In genomic region chr11:47166368-47166767, GRCh38 we compare ENCODE assay signal across 2 cellular contexts.
TF ChIP-seq lines count a peak whose summit lies in the region.

No MANE protein-coding gene starts in this region.

TF ChIP-seq in HepG2, 621 proteins besides CTCF, POLR2A, EP300 and RAD21 (continues in another document):
- no peak for TF ChIP-seq CEBPG (CRISPR knock-in tag; IDR thresholded peaks at IDR 0.05)
- TF ChIP-seq ZNF343 (CRISPR knock-in tag; IDR thresholded peaks at IDR 0.05), result no peak
- no peak for TF ChIP-seq ZKSCAN5 (CRISPR knock-in tag; IDR thresholded peaks at IDR 0.05)
- no peak for TF ChIP-seq ZNF563 (CRISPR knock-in tag; IDR thresholded peaks at IDR 0.05)
- no peak for TF ChIP-seq DNMT3B (CRISPR knock-in tag; conservative IDR thresholded peaks at IDR 0.05)
- no peak for TF ChIP-seq KDM2A (CRISPR knock-in tag; IDR thresholded peaks at IDR 0.05; ENCODE audit: borderline replicate concordance, low read depth)
- no peak for TF ChIP-seq ZNF691 (CRISPR knock-in tag; IDR thresholded peaks at IDR 0.05; ENCODE audit: borderline replicate concordance, low read depth)
- 0 out of 2 replicates have a peak, but pooled peaks have one; percentile 31 for TF ChIP-seq SSRP1 (CRISPR knock-in tag; IDR thresholded peaks at IDR 0.05)
- TF ChIP-seq CREM (IDR thresholded peaks at IDR 0.05), result no peak
- TF ChIP-seq CREM (CRISPR knock-in tag; IDR thresholded peaks at IDR 0.05), result no peak
- TF ChIP-seq, protein P1, sequence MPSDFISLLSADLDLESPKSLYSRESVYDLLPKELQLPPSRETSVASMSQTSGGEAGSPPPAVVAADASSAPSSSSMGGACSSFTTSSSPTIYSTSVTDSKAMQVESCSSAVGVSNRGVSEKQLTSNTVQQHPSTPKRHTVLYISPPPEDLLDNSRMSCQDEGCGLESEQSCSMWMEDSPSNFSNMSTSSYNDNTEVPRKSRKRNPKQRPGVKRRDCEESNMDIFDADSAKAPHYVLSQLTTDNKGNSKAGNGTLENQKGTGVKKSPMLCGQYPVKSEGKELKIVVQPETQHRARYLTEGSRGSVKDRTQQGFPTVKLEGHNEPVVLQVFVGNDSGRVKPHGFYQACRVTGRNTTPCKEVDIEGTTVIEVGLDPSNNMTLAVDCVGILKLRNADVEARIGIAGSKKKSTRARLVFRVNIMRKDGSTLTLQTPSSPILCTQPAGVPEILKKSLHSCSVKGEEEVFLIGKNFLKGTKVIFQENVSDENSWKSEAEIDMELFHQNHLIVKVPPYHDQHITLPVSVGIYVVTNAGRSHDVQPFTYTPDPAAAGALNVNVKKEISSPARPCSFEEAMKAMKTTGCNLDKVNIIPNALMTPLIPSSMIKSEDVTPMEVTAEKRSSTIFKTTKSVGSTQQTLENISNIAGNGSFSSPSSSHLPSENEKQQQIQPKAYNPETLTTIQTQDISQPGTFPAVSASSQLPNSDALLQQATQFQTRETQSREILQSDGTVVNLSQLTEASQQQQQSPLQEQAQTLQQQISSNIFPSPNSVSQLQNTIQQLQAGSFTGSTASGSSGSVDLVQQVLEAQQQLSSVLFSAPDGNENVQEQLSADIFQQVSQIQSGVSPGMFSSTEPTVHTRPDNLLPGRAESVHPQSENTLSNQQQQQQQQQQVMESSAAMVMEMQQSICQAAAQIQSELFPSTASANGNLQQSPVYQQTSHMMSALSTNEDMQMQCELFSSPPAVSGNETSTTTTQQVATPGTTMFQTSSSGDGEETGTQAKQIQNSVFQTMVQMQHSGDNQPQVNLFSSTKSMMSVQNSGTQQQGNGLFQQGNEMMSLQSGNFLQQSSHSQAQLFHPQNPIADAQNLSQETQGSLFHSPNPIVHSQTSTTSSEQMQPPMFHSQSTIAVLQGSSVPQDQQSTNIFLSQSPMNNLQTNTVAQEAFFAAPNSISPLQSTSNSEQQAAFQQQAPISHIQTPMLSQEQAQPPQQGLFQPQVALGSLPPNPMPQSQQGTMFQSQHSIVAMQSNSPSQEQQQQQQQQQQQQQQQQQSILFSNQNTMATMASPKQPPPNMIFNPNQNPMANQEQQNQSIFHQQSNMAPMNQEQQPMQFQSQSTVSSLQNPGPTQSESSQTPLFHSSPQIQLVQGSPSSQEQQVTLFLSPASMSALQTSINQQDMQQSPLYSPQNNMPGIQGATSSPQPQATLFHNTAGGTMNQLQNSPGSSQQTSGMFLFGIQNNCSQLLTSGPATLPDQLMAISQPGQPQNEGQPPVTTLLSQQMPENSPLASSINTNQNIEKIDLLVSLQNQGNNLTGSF (CRISPR knock-in tag; IDR thresholded peaks at IDR 0.05), result no peak
- TF ChIP-seq, protein P2, sequence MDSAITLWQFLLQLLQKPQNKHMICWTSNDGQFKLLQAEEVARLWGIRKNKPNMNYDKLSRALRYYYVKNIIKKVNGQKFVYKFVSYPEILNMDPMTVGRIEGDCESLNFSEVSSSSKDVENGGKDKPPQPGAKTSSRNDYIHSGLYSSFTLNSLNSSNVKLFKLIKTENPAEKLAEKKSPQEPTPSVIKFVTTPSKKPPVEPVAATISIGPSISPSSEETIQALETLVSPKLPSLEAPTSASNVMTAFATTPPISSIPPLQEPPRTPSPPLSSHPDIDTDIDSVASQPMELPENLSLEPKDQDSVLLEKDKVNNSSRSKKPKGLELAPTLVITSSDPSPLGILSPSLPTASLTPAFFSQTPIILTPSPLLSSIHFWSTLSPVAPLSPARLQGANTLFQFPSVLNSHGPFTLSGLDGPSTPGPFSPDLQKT (CRISPR knock-in tag; IDR thresholded peaks at IDR 0.05; ENCODE audit: borderline replicate concordance), result no peak
- TF ChIP-seq ZNF12 (CRISPR knock-in tag; IDR thresholded peaks at IDR 0.05), result no peak
- no peak for TF ChIP-seq LBX2 (CRISPR knock-in tag; IDR thresholded peaks at IDR 0.05; ENCODE audit: borderline replicate concordance)
- TF ChIP-seq, protein P3, sequence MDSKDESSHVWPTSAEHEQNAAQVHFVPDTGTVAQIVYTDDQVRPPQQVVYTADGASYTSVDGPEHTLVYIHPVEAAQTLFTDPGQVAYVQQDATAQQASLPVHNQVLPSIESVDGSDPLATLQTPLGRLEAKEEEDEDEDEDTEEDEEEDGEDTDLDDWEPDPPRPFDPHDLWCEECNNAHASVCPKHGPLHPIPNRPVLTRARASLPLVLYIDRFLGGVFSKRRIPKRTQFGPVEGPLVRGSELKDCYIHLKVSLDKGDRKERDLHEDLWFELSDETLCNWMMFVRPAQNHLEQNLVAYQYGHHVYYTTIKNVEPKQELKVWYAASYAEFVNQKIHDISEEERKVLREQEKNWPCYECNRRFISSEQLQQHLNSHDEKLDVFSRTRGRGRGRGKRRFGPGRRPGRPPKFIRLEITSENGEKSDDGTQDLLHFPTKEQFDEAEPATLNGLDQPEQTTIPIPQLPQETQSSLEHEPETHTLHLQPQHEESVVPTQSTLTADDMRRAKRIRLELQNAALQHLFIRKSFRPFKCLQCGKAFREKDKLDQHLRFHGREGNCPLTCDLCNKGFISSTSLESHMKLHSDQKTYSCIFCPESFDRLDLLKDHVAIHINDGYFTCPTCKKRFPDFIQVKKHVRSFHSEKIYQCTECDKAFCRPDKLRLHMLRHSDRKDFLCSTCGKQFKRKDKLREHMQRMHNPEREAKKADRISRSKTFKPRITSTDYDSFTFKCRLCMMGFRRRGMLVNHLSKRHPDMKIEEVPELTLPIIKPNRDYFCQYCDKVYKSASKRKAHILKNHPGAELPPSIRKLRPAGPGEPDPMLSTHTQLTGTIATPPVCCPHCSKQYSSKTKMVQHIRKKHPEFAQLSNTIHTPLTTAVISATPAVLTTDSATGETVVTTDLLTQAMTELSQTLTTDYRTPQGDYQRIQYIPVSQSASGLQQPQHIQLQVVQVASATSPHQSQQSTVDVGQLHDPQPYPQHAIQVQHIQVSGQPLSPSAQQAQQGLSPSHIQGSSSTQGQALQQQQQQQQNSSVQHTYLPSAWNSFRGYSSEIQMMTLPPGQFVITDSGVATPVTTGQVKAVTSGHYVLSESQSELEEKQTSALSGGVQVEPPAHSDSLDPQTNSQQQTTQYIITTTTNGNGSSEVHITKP (CRISPR knock-in tag; IDR thresholded peaks at IDR 0.05; ENCODE audit: low read depth), result no peak
- TF ChIP-seq ZNF382 (CRISPR knock-in tag; IDR thresholded peaks at IDR 0.05; ENCODE audit: borderline replicate concordance), result no peak
- no peak for TF ChIP-seq MAFK (conservative IDR thresholded peaks at IDR 0.05 in 1 of 2, IDR thresholded peaks at IDR 0.05 in 1 of 2; ENCODE audit: low read length in 2 of 2)

TF ChIP-seq in GM12878, 131 proteins besides CTCF, POLR2A, EP300 and RAD21:
- TF ChIP-seq KLF5 (IDR thresholded peaks at IDR 0.05; ENCODE audit: partially characterized antibody) (no peak), STAT3 (IDR thresholded peaks at IDR 0.05; ENCODE audit: low read depth, low read length) (no peak), CBFB (IDR thresholded peaks at IDR 0.05; ENCODE audit: low read depth) (no peak), RAD51 (IDR thresholded peaks at IDR 0.05) (no peak), STAT1 (conservative IDR thresholded peaks at IDR 0.05) (no peak), FOXM1 (IDR thresholded peaks at IDR 0.05; ENCODE audit: low read depth, low read length) (no peak), BRCA1 (IDR thresholded peaks at IDR 0.05; ENCODE audit: low read depth, low read length) (no peak), NBN (IDR thresholded peaks at IDR 0.05) (no peak), HDGF (IDR thresholded peaks at IDR 0.05) (no peak), RELB (IDR thresholded peaks at IDR 0.05; ENCODE audit: low read depth) (no peak), PAX5 (IDR thresholded peaks at IDR 0.05; ENCODE audit: borderline replicate concordance, low read depth, low read length) (no peak), BCL11A (IDR thresholded peaks at IDR 0.05; ENCODE audit: low read depth, low read length) (no peak), RFX5 (IDR thresholded peaks at IDR 0.05; ENCODE audit: low read depth, low read length) (no peak), CEBPZ (IDR thresholded peaks at IDR 0.05; ENCODE audit: low read depth, low read length) (no peak), SMARCA5 (IDR thresholded peaks at IDR 0.05) (no peak), MTA2 (IDR thresholded peaks at IDR 0.05; ENCODE audit: low read depth) (no peak), JUND (IDR thresholded peaks at IDR 0.05; ENCODE audit: low read depth, low read length) (no peak), CUX1 (IDR thresholded peaks at IDR 0.05; ENCODE audit: insufficient replicate concordance, low read depth, low read length) (no peak)
- TF ChIP-seq, protein P4, sequence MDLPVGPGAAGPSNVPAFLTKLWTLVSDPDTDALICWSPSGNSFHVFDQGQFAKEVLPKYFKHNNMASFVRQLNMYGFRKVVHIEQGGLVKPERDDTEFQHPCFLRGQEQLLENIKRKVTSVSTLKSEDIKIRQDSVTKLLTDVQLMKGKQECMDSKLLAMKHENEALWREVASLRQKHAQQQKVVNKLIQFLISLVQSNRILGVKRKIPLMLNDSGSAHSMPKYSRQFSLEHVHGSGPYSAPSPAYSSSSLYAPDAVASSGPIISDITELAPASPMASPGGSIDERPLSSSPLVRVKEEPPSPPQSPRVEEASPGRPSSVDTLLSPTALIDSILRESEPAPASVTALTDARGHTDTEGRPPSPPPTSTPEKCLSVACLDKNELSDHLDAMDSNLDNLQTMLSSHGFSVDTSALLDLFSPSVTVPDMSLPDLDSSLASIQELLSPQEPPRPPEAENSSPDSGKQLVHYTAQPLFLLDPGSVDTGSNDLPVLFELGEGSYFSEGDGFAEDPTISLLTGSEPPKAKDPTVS (IDR thresholded peaks at IDR 0.05; ENCODE audit: low read depth, low read length), result no peak
